ENCODE assay signal across 9 cellular contexts in genomic region chr7:139737221-139738100, GRCh38. TPM values are rescaled to one million over a fixed set of nuclear protein-coding genes. Genes with fewer than 3 reads are reported as not detected.
DNase-seq lines count a peak whose midpoint lies in the region; ATAC-seq and TF ChIP-seq lines count a peak whose summit lies in the region.
"Had no signal": no experiment of that assay in that cellular context is flagged by ENCODE, and none has a peak within 500 bp of the region (broad histone marks: within the 10 kb centered on the region; RNA-seq: fewer than 3 reads in every experiment).

No MANE protein-coding gene starts in this region.

- H3K36me3 Mint-ChIP-seq in central memory CD8-positive, alpha-beta T cell (ENCODE audit: insufficient read depth): peaks cover 5% of the 10 kb centered on the region
- no peaks in the 10 kb centered on the region for H3K36me3 Mint-ChIP-seq in naive B cell

- no peak overlapping the region for H3K4me3 ChIP-seq in AG10803 (ENCODE audit: low read length)
- H3K4me3 ChIP-seq in Jurkat, Clone E6-1 (ENCODE audit: low read length): no peak overlapping the region

- ATAC-seq in central memory CD8-positive, alpha-beta T cell (replicated peaks; ENCODE audit: extremely low read depth, poor library complexity, severe bottlenecking): no peak
- peak; percentile 21 to 30 for ATAC-seq in naive B cell (ENCODE audit: low read depth in 2 of 2)
- no peak for ATAC-seq in HG03378 (IDR thresholded peaks at IDR 0.05; ENCODE audit: unreplicated experiment)

- no peak for TF ChIP-seq CTCF in AG10803 (conservative IDR thresholded peaks at IDR 0.05; ENCODE audit: low read length)

- no peak overlapping the region for H3K4me3 Mint-ChIP-seq in central memory CD8-positive, alpha-beta T cell
- H3K4me3 Mint-ChIP-seq in naive B cell: peak overlapping the region in 2 of 8 donors; percentile 14 to 30

- no peaks in the 10 kb centered on the region for H3K9me3 Mint-ChIP-seq in central memory CD8-positive, alpha-beta T cell
- H3K9me3 Mint-ChIP-seq in naive B cell: no peaks in the 10 kb centered on the region

- H3K4me1 Mint-ChIP-seq in central memory CD8-positive, alpha-beta T cell: peaks cover 21% of the 10 kb centered on the region
- H3K4me1 Mint-ChIP-seq in naive B cell: peaks cover 27 to 31% (median 29%) of the 10 kb centered on the region in 3 donors

- no peaks in the 10 kb centered on the region for H3K27me3 Mint-ChIP-seq in central memory CD8-positive, alpha-beta T cell
- no peaks in the 10 kb centered on the region for H3K27me3 Mint-ChIP-seq in naive B cell

- peak overlapping the region; percentile 53 for H3K27ac Mint-ChIP-seq in central memory CD8-positive, alpha-beta T cell (ENCODE audit: low read depth)
- H3K27ac Mint-ChIP-seq in naive B cell: peak overlapping the region in 2 of 6 donors; percentile 48 to 63

- DNase-seq in AG10803 (ENCODE audit: low read depth): peak; percentile 29
- peak; percentile 59 for DNase-seq in Jurkat, Clone E6-1 (ENCODE audit: low read depth, low spot score)
- DNase-seq in central memory CD8-positive, alpha-beta T cell (ENCODE audit: low spot score in 2 of 2): no peak
- no peak for DNase-seq in naive B cell
- no peak for DNase-seq in cerebellar cortex (ENCODE audit: low spot score)
- DNase-seq in hypothalamus (lab: John Stamatoyannopoulos, UW): no peak
- DNase-seq in LoVo (ENCODE audit: low spot score): no peak
- DNase-seq: Karpas-422 had no signal

RNA-seq across cellular contexts. Expression of gene HIPK2, which starts 40.3 kb away (rescaled TPM):
- polyA plus RNA-seq in Jurkat, Clone E6-1 (2012; ENCODE audit: insufficient read depth, insufficient read length): 4.2 TPM
- 1 to 10 TPM in 2 of 6 donors, under 1 TPM in 4; 0.54 to 1.1 (median 0.79) TPM for polyA plus RNA-seq in naive B cell (ENCODE audit: low read depth in 6 of 6)

Comparison
In these comparisons a context has a peak if more than half of its experiments do, and no peak if none do; other contexts are left out.
1. DNase-seq: peak in AG10803 (single experiment) and Jurkat, Clone E6-1 (single experiment); none in central memory CD8-positive, alpha-beta T cell (0 of 2), naive B cell (single experiment), cerebellar cortex (single experiment), hypothalamus (0 of 51) and LoVo (single experiment).
2. ATAC-seq: peak in naive B cell (2 of 2); none in central memory CD8-positive, alpha-beta T cell (single experiment) and HG03378 (single experiment).